ENCODE assay signal across 33 cellular contexts in the genomic region with DNA sequence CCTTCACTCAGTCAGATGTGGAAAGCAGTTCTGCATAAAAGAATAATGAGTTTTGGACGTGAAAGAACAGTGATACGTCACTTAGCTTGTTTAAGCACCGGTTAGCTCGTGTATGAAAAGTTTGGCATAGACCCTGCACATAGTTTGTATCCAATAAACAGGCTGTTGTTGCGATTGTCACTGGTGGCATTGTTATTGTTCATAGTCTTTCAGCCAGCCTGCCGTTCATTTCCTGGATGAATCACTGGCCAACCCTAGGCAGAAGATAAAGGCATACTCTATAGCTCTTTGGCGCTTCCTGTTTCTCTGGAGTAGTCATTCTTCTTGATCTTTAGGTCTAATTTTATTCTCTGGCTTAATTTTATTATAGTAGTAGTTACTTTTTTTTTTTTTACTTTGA. TPM values are rescaled to one million over a fixed set of nuclear protein-coding genes. Genes with fewer than 3 reads are reported as not detected.
"Had no signal": no experiment of that assay in that cellular context is flagged by ENCODE, and none has a peak within 500 bp of the region (broad histone marks: within the 10 kb centered on the region; RNA-seq: fewer than 3 reads in every experiment).

No MANE protein-coding gene starts in this region.

- H3K36me3 Mint-ChIP-seq: memory B cell; stimulated activated naive B cell treated with anti-CD40 and anti-IgM and Interleukin-4, amounts not matched to agents 10 μg/mL and 1 μg/mL and 100 μg/mL, for 72 hours had no signal

- H3K36me3 ChIP-seq: gastroesophageal sphincter, pancreas, prostate gland, sigmoid colon, stomach, suprapubic skin, tibial artery, upper lobe of right lung had no signal

- H3K27ac Mint-ChIP-seq: activated B cell treated with CpG ODN at 0.5 μM for 24 hours; activated CD8-positive, alpha-beta T cell treated with anti-CD3 and anti-CD28 coated beads for 36 hours; activated naive CD4-positive, alpha-beta T cell treated with anti-CD3 and anti-CD28 coated beads, Interleukin-2, amount 50 U/mL, for 72 hours; immature natural killer cell; memory B cell; naive thymus-derived CD8-positive, alpha-beta T cell; stimulated activated naive B cell treated with anti-CD40 and anti-IgM and Interleukin-4, amounts not matched to agents 10 μg/mL and 1 μg/mL and 100 μg/mL, for 72 hours; T-helper 17 cell had no signal

- ATAC-seq: activated CD8-positive, alpha-beta T cell treated with anti-CD3 and anti-CD28 coated beads for 36 hours; activated naive CD4-positive, alpha-beta T cell treated with anti-CD3 and anti-CD28 coated beads, Interleukin-2, amount 50 U/mL, for 72 hours; gastroesophageal sphincter; naive thymus-derived CD8-positive, alpha-beta T cell; pancreas; stimulated activated naive B cell treated with anti-CD40 and anti-IgM and Interleukin-4, amounts not matched to agents 10 μg/mL and 1 μg/mL and 100 μg/mL, for 72 hours; T-helper 17 cell; upper lobe of right lung had no signal

- H3K9me3 ChIP-seq: pancreas, prostate gland, stomach, suprapubic skin, tibial artery, upper lobe of right lung had no signal

- H3K4me3 Mint-ChIP-seq: activated B cell treated with CpG ODN at 0.5 μM for 24 hours; activated CD8-positive, alpha-beta T cell treated with anti-CD3 and anti-CD28 coated beads for 36 hours; immature natural killer cell; memory B cell; naive thymus-derived CD8-positive, alpha-beta T cell; neural crest cell; stimulated activated naive B cell treated with anti-CD40 and anti-IgM and Interleukin-4, amounts not matched to agents 10 μg/mL and 1 μg/mL and 100 μg/mL, for 72 hours; T-helper 17 cell had no signal

- DNase-seq: activated B cell treated with CpG ODN at 0.5 μM for 24 hours; activated CD4-positive, alpha-beta T cell treated with anti-CD3 and anti-CD28 coated beads, Interleukin-2, amount 50 U/mL, for 1 hour; activated CD8-positive, alpha-beta T cell treated with anti-CD3 and anti-CD28 coated beads for 36 hours; activated naive CD4-positive, alpha-beta T cell; activated T-cell treated with anti-CD3 and anti-CD28 coated beads, Interleukin-2, amount 50 U/mL, for 48 hours; dermis blood vessel endothelial cell; effector memory CD4-positive, alpha-beta T cell; head of caudate nucleus; hypothalamus; immature natural killer cell; kidney; midbrain; naive thymus-derived CD8-positive, alpha-beta T cell; nucleus accumbens; pancreas; retina; sigmoid colon; stimulated activated CD4-positive, alpha-beta T cell treated with anti-CD3 and anti-CD28 coated beads, Interleukin-1b, Interleukin-23, amount 100 ng/mL, for 48 hours; stimulated activated naive B cell treated with anti-CD40 and anti-IgM and Interleukin-4, amounts not matched to agents 10 μg/mL and 1 μg/mL and 100 μg/mL, for 72 hours; stomach; T-helper 17 cell; T1000; tibial artery; upper lobe of right lung had no signal

- H3K27ac ChIP-seq: gastroesophageal sphincter, pancreas, prostate gland, sigmoid colon, stomach, suprapubic skin, tibial artery, upper lobe of right lung had no signal

- H3K4me1 Mint-ChIP-seq: activated B cell treated with CpG ODN at 0.5 μM for 24 hours; immature natural killer cell; memory B cell; naive thymus-derived CD8-positive, alpha-beta T cell; neural crest cell; stimulated activated naive B cell treated with anti-CD40 and anti-IgM and Interleukin-4, amounts not matched to agents 10 μg/mL and 1 μg/mL and 100 μg/mL, for 72 hours; T-helper 17 cell had no signal

- H3K4me3 ChIP-seq: gastroesophageal sphincter, pancreas, prostate gland, sigmoid colon, smooth muscle cell, stomach, suprapubic skin, tibial artery, upper lobe of right lung had no signal

- H3K27me3 ChIP-seq: gastroesophageal sphincter, pancreas, sigmoid colon, stomach, suprapubic skin, tibial artery, upper lobe of right lung had no signal

- H3K27me3 Mint-ChIP-seq: activated B cell treated with CpG ODN at 0.5 μM for 24 hours; activated CD8-positive, alpha-beta T cell treated with anti-CD3 and anti-CD28 coated beads for 36 hours; memory B cell; naive thymus-derived CD8-positive, alpha-beta T cell; stimulated activated naive B cell treated with anti-CD40 and anti-IgM and Interleukin-4, amounts not matched to agents 10 μg/mL and 1 μg/mL and 100 μg/mL, for 72 hours; T-helper 17 cell had no signal

RNA-seq across cellular contexts. Expression of gene ANKRD30A, which starts 57.8 kb away (rescaled TPM):
- total RNA-seq: activated B cell treated with CpG ODN at 0.5 μM for 24 hours; activated CD8-positive, alpha-beta T cell treated with anti-CD3 and anti-CD28 coated beads for 36 hours; activated naive CD4-positive, alpha-beta T cell treated with anti-CD3 and anti-CD28 coated beads, Interleukin-2, amount 50 U/mL, for 72 hours; bronchial epithelial cell; dermis blood vessel endothelial cell; epithelial cell of proximal tubule; gastroesophageal sphincter; kidney; naive thymus-derived CD8-positive, alpha-beta T cell; neural crest cell; sigmoid colon; smooth muscle cell; T-helper 17 cell had no signal
